Comparison of ENCODE assay signal across 8 cellular contexts in the genomic region with DNA sequence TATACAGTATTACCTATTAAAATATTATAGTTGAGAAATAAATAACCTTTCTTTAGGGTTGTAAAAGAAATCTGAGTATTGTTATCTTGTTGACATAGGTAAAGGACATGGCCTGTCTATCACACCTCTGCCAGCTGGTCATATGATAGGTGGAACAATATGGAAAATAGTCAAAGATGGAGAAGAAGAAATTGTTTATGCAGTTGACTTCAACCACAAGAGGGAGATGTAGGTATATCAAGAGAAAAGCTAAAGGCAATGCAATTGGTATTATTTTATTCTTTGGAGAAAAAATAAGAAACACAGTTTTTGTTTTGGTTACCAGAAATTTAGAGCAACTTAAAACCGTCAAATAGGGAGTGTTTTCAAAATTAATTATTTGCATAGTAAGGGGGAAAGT. TPM values are rescaled to one million over a fixed set of nuclear protein-coding genes. Genes with fewer than 3 reads are reported as not detected.
A peak's percentile ranks its signal among the peaks of the same experiment; 100 is the strongest.
DNase-seq lines count a peak whose midpoint lies in the region; ATAC-seq and TF ChIP-seq lines count a peak whose summit lies in the region.

No MANE protein-coding gene starts in this region.

- 18 to 23% methylated on average over 1 of the region's 1 CpG for WGBS in tibial nerve, 2 donors

- no peak for ATAC-seq in activated CD8-positive, alpha-beta T cell treated with anti-CD3 and anti-CD28 coated beads for 36 hours
- ATAC-seq in activated CD8-positive, alpha-beta T cell treated with anti-CD3 and anti-CD28 coated beads, Interleukin-2, amount 10 ng/mL, durations not matched to agents 7 days and 5 days = no peak

- H3K9me3 Mint-ChIP-seq in activated CD8-positive, alpha-beta T cell treated with anti-CD3 and anti-CD28 coated beads for 36 hours = no peaks in the 10 kb centered on the region
- H3K9me3 Mint-ChIP-seq in activated CD8-positive, alpha-beta T cell treated with anti-CD3 and anti-CD28 coated beads, Interleukin-2, amount 10 ng/mL, durations not matched to agents 7 days and 5 days (ENCODE audit: insufficient read depth) = no peaks in the 10 kb centered on the region

- intact Hi-C loops in activated CD8-positive, alpha-beta T cell treated with anti-CD3 and anti-CD28 coated beads for 36 hours (cut with micrococcal nuclease) = no loop called here

- H3K4me3 ChIP-seq in OCI-LY3 (ENCODE audit: low read length) (no peak overlapping the region), fibroblast of the aortic adventitia (ENCODE audit: low read depth, low read length) (no peak overlapping the region), tibial nerve (no peak overlapping the region)

- H3K9me3 ChIP-seq in OCI-LY3 (ENCODE audit: insufficient read depth, low read length) = no peaks in the 10 kb centered on the region
- no peaks in the 10 kb centered on the region for H3K9me3 ChIP-seq in tibial nerve

- TF ChIP-seq CTCF in activated CD8-positive, alpha-beta T cell treated with anti-CD3 and anti-CD28 coated beads for 36 hours (IDR thresholded peaks at IDR 0.05) = peak; percentile 55
- TF ChIP-seq CTCF in OCI-LY3 (IDR thresholded peaks at IDR 0.05; ENCODE audit: low read depth, low read length) = peak; percentile 70
- peak; percentile 65 for TF ChIP-seq CTCF in fibroblast of the aortic adventitia (IDR thresholded peaks at IDR 0.05; ENCODE audit: insufficient read depth, low read length)
- TF ChIP-seq CTCF in tibial nerve (IDR thresholded peaks at IDR 0.05) = peak; percentile 32 to 54 (median 38)

- no peak for TF ChIP-seq POLR2A in tibial nerve (IDR thresholded peaks at IDR 0.05)

- H4K20me1 ChIP-seq in OCI-LY3 (ENCODE audit: insufficient read depth, low read length) = no peaks in the 10 kb centered on the region

- H3K27me3 Mint-ChIP-seq in activated CD8-positive, alpha-beta T cell treated with anti-CD3 and anti-CD28 coated beads for 36 hours = no peaks in the 10 kb centered on the region
- no peaks in the 10 kb centered on the region for H3K27me3 Mint-ChIP-seq in activated CD8-positive, alpha-beta T cell treated with anti-CD3 and anti-CD28 coated beads, Interleukin-2, amount 10 ng/mL, durations not matched to agents 7 days and 5 days (ENCODE audit: low read depth)

- H3K36me3 ChIP-seq in OCI-LY3 (replicated peaks; ENCODE audit: low read depth, low read length) (peaks cover 55% of the 10 kb centered on the region), tibial nerve (peaks cover 0 to 81% (median 17%) of the 10 kb centered on the region in 3 donors)

- TF ChIP-seq EP300 in tibial nerve (IDR thresholded peaks at IDR 0.05) = no peak

- DNase-seq in activated CD8-positive, alpha-beta T cell treated with anti-CD3 and anti-CD28 coated beads for 36 hours = no peak
- DNase-seq in activated CD8-positive, alpha-beta T cell treated with anti-CD3 and anti-CD28 coated beads, Interleukin-2, amount 10 ng/mL, durations not matched to agents 7 days and 5 days = no peak
- peak; percentile 64 for DNase-seq in fibroblast of the aortic adventitia (ENCODE audit: low read depth)
- no peak for DNase-seq in tibial nerve (ENCODE audit: low spot score in 2 of 2)
- no peak for DNase-seq in activated CD4-positive, alpha-beta T cell treated with anti-CD3 and anti-CD28 coated beads, Interleukin-2, amount 50 U/mL, for 4 hours
- DNase-seq in activated naive CD4-positive, alpha-beta T cell (lab: John Stamatoyannopoulos, UW) = no peak
- DNase-seq in stimulated activated CD4-positive, alpha-beta T cell treated with anti-CD3 and anti-CD28 coated beads, Interleukin-15, amount 100 ng/mL, for 24 hours = no peak

- H2AFZ ChIP-seq in OCI-LY3 (ENCODE audit: low read depth, low read length) = no peak overlapping the region

- peaks cover 27% of the 10 kb centered on the region for H3K36me3 Mint-ChIP-seq in activated CD8-positive, alpha-beta T cell treated with anti-CD3 and anti-CD28 coated beads for 36 hours (ENCODE audit: low read depth)
- H3K36me3 Mint-ChIP-seq in activated CD8-positive, alpha-beta T cell treated with anti-CD3 and anti-CD28 coated beads, Interleukin-2, amount 10 ng/mL, durations not matched to agents 7 days and 5 days (ENCODE audit: low read depth) = peaks cover 43% of the 10 kb centered on the region

- H3K79me2 ChIP-seq in OCI-LY3 (ENCODE audit: low read length) = 0 out of 2 replicates have a peak, but pooled peaks cover under 1% of the 10 kb centered on the region

- H3K9ac ChIP-seq in OCI-LY3 (ENCODE audit: low read length) = no peak overlapping the region

- CTCF ChIA-PET in activated CD8-positive, alpha-beta T cell treated with anti-CD3 and anti-CD28 coated beads for 36 hours (lab: Charles Lee) = interaction anchor here (0.6 to 1.5 kb wide), 9 partner anchors 10 to 552 kb away, joined by 3 to 4 read pairs (median 3); a partner anchor contains a TSS
- CTCF ChIA-PET in activated CD8-positive, alpha-beta T cell treated with anti-CD3 and anti-CD28 coated beads, Interleukin-2, amount 10 ng/mL, durations not matched to agents 7 days and 5 days (lab: Charles Lee) = interaction anchor here (0.7 to 2.9 kb wide), 12 partner anchors 9 to 651 kb away, joined by 3 to 14 read pairs (median 4); a partner anchor contains a TSS

- H3K27ac Mint-ChIP-seq in activated CD8-positive, alpha-beta T cell treated with anti-CD3 and anti-CD28 coated beads for 36 hours = no peak overlapping the region
- no peak overlapping the region for H3K27ac Mint-ChIP-seq in activated CD8-positive, alpha-beta T cell treated with anti-CD3 and anti-CD28 coated beads, Interleukin-2, amount 10 ng/mL, durations not matched to agents 7 days and 5 days

- H3K4me2 ChIP-seq in OCI-LY3 (ENCODE audit: low read length) = no peak overlapping the region

- no peak overlapping the region for H3K4me3 Mint-ChIP-seq in activated CD8-positive, alpha-beta T cell treated with anti-CD3 and anti-CD28 coated beads for 36 hours
- no peak overlapping the region for H3K4me3 Mint-ChIP-seq in activated CD8-positive, alpha-beta T cell treated with anti-CD3 and anti-CD28 coated beads, Interleukin-2, amount 10 ng/mL, durations not matched to agents 7 days and 5 days

- H3K27ac ChIP-seq in OCI-LY3 (ENCODE audit: low read length) = no peak overlapping the region
- H3K27ac ChIP-seq in tibial nerve = no peak overlapping the region

- POLR2A ChIA-PET in activated CD8-positive, alpha-beta T cell treated with anti-CD3 and anti-CD28 coated beads for 36 hours (lab: Charles Lee) = no interaction called here
- POLR2A ChIA-PET in activated CD8-positive, alpha-beta T cell treated with anti-CD3 and anti-CD28 coated beads, Interleukin-2, amount 10 ng/mL, durations not matched to agents 7 days and 5 days (lab: Charles Lee) = no interaction called here

- H3K4me1 ChIP-seq in OCI-LY3 (ENCODE audit: low read length) (no peaks in the 10 kb centered on the region), tibial nerve (peaks cover 0 to 4% (median 0%) of the 10 kb centered on the region in 4 donors)

- peaks cover 2% of the 10 kb centered on the region for H3K4me1 Mint-ChIP-seq in activated CD8-positive, alpha-beta T cell treated with anti-CD3 and anti-CD28 coated beads for 36 hours (ENCODE audit: low read depth)
- no peaks in the 10 kb centered on the region for H3K4me1 Mint-ChIP-seq in activated CD8-positive, alpha-beta T cell treated with anti-CD3 and anti-CD28 coated beads, Interleukin-2, amount 10 ng/mL, durations not matched to agents 7 days and 5 days (ENCODE audit: low read depth)

- H3K27me3 ChIP-seq in OCI-LY3 (ENCODE audit: low read depth, low read length) (no peaks in the 10 kb centered on the region), tibial nerve (no peaks in the 10 kb centered on the region)

RNA-seq across cellular contexts. Expression of a gene that starts 13.5 kb away (rescaled TPM):
- total RNA-seq in activated CD8-positive, alpha-beta T cell treated with anti-CD3 and anti-CD28 coated beads for 36 hours = 100 to 1,000 TPM in 1 of 2 experiments, 10 to 100 TPM in 1; 96.2 to 103 TPM
- 10 to 100 TPM; 63.7 to 85.4 TPM for total RNA-seq in activated CD8-positive, alpha-beta T cell treated with anti-CD3 and anti-CD28 coated beads, Interleukin-2, amount 10 ng/mL, durations not matched to agents 7 days and 5 days
- total RNA-seq in fibroblast of the aortic adventitia (ENCODE audit: low replicate concordance) (58.1 and 58.3 TPM in 2 replicates), tibial nerve (10 to 100 TPM; 24.9 to 33.0 (median 31.4) TPM)

RNA-seq across cellular contexts. Expression of a gene that starts 13.8 kb away (rescaled TPM):
- total RNA-seq in activated CD8-positive, alpha-beta T cell treated with anti-CD3 and anti-CD28 coated beads for 36 hours = 100 to 1,000 TPM; 102 TPM
- 100 to 1,000 TPM; 127 to 130 TPM for total RNA-seq in activated CD8-positive, alpha-beta T cell treated with anti-CD3 and anti-CD28 coated beads, Interleukin-2, amount 10 ng/mL, durations not matched to agents 7 days and 5 days
- total RNA-seq in fibroblast of the aortic adventitia (ENCODE audit: low replicate concordance) = 286 and 765 TPM in 2 replicates
- 100 to 1,000 TPM in 3 of 4 donors, 10 to 100 TPM in 1; 81.0 to 322 (median 262) TPM for total RNA-seq in tibial nerve

RNA-seq across cellular contexts. Expression of a gene that starts 28.9 kb away (rescaled TPM):
- 10 to 100 TPM; 28.4 to 29.7 TPM for total RNA-seq in activated CD8-positive, alpha-beta T cell treated with anti-CD3 and anti-CD28 coated beads for 36 hours
- total RNA-seq in activated CD8-positive, alpha-beta T cell treated with anti-CD3 and anti-CD28 coated beads, Interleukin-2, amount 10 ng/mL, durations not matched to agents 7 days and 5 days = 10 to 100 TPM; 25.8 to 26.0 TPM
- total RNA-seq in fibroblast of the aortic adventitia (ENCODE audit: low replicate concordance) (30.2 and 53.1 TPM in 2 replicates), tibial nerve (10 to 100 TPM; 35.0 to 75.7 (median 48.5) TPM)
